12 cellular contexts compared by ENCODE assay signal in genomic region chr3:48896991-48897390, GRCh38. TPM values are rescaled to one million over a fixed set of nuclear protein-coding genes. Genes with fewer than 3 reads are reported as not detected.
DNase-seq lines count a peak whose midpoint lies in the region; ATAC-seq and TF ChIP-seq lines count a peak whose summit lies in the region.
"Had no signal": no experiment of that assay in that cellular context is flagged by ENCODE, and none has a peak within 500 bp of the region (broad histone marks: within the 10 kb centered on the region; RNA-seq: fewer than 3 reads in every experiment).

No MANE protein-coding gene starts in this region.

- peaks cover 5 to 24% (median 19%) of the 10 kb centered on the region in 9 donors for H3K4me1 ChIP-seq in heart right ventricle

- H3K4me3 Mint-ChIP-seq in T-cell (peak overlapping the region; percentile 57 to 92 (median 91)), type B pancreatic cell (peak overlapping the region; percentile 91)

- H3K27me3 Mint-ChIP-seq in T-cell (no peaks in the 10 kb centered on the region), type B pancreatic cell (no peaks in the 10 kb centered on the region)

- TF ChIP-seq CTCF in heart right ventricle (IDR thresholded peaks at IDR 0.05) (no peak), type B pancreatic cell (conservative IDR thresholded peaks at IDR 0.05) (no peak)

- H3K9me3 Mint-ChIP-seq in T-cell: no peaks in the 10 kb centered on the region
- H3K9me3 Mint-ChIP-seq in type B pancreatic cell: no peaks in the 10 kb centered on the region

- POLR2A ChIA-PET in T-cell (lab: Charles Lee): interaction anchor here in 1 of 2 donors (0.6 kb wide), 2 partner anchors 25 to 34 kb away, joined by 3 read pairs; no protein-coding TSS in a partner anchor

- H3K9me3 ChIP-seq in heart right ventricle: no peaks in the 10 kb centered on the region
- H3K9me3 ChIP-seq: suprapubic skin had no signal

- CTCF ChIA-PET in T-cell (lab: Charles Lee): interaction anchor here in 1 of 2 donors (0.5 kb wide), 1 partner anchor 12 kb away, joined by 3 read pairs; no protein-coding TSS in a partner anchor

- peaks cover 0 to 3% (median 0%) of the 10 kb centered on the region in 9 donors for H3K36me3 ChIP-seq in heart right ventricle
- H3K36me3 ChIP-seq: suprapubic skin had no signal

- H3K36me3 Mint-ChIP-seq in T-cell (peaks cover 2% of the 10 kb centered on the region), type B pancreatic cell (no peaks in the 10 kb centered on the region)

- ATAC-seq in heart right ventricle (no peak), left cardiac atrium (no peak), T-cell (replicated peaks in 1 of 4) (no peak), left lobe of liver (peak; percentile 49)

- H3K27ac ChIP-seq in heart right ventricle: peak overlapping the region in 9 of 10 donors; percentile 86 to 95 (median 90)
- H3K27ac ChIP-seq: suprapubic skin had no signal

- WGBS in heart right ventricle, 2 donors: 88 to 91% methylated on average over 1 of the region's 1 CpG

- DNase-seq in heart right ventricle: no peak
- no peak for DNase-seq in left cardiac atrium
- DNase-seq in T-cell: no peak
- peak; percentile 62 for DNase-seq in left lobe of liver (ENCODE audit: low spot score)
- DNase-seq in type B pancreatic cell (ENCODE audit: extremely low spot score, unreplicated experiment): no peak
- DNase-seq in NCI-H1105 treated with DMSO at 0.1 percent for 48 hours (lab: John Stamatoyannopoulos, UW): no peak
- DNase-seq in amygdala (lab: John Stamatoyannopoulos, UW): no peak
- DNase-seq in COR-L47 (lab: John Stamatoyannopoulos, UW): no peak
- DNase-seq: activated CD4-positive, alpha-beta T cell treated with anti-CD3 and anti-CD28 coated beads for 1 hour; foreskin melanocyte; NCI-H1048 had no signal

- H3K27ac Mint-ChIP-seq in T-cell (peak overlapping the region; percentile 86 to 88), type B pancreatic cell (peak overlapping the region; percentile 48)

- intact Hi-C loops in heart right ventricle (cut with DNase I): loop anchor here in 1 of 10 donors (5.0 kb wide), 1 partner anchor 160 kb away; no protein-coding TSS in a partner anchor
- intact Hi-C loops in left cardiac atrium (cut with DNase I): no loop called here

- H3K4me1 Mint-ChIP-seq in T-cell (peaks cover 36 to 50% (median 38%) of the 10 kb centered on the region in 3 donors), type B pancreatic cell (ENCODE audit: unreplicated experiment) (peaks cover 19% of the 10 kb centered on the region)

- peak overlapping the region in 1 of 10 donors; percentile 79 for H3K4me3 ChIP-seq in heart right ventricle

- no peaks in the 10 kb centered on the region for H3K27me3 ChIP-seq in heart right ventricle
- H3K27me3 ChIP-seq: suprapubic skin had no signal

RNA-seq across cellular contexts. Expression of gene SLC25A20, which starts 1.7 kb away (rescaled TPM):
- 100 to 1,000 TPM in 1 of 10 donors, 10 to 100 TPM in 9; 42.5 to 129 (median 82.6) TPM for total RNA-seq in heart right ventricle
- polyA plus RNA-seq in heart right ventricle: 10 to 100 TPM; 36.7 to 45.7 TPM
- total RNA-seq in left cardiac atrium: 10 to 100 TPM; 53.4 to 55.6 TPM
- total RNA-seq in T-cell: 10 to 100 TPM in 4 of 5 donors, 1 to 10 TPM in 1; 9.4 to 18.2 (median 14.7) TPM
- total RNA-seq in left lobe of liver: 84.1 TPM
- total RNA-seq in type B pancreatic cell (ENCODE audit: low replicate concordance): 15.2 and 15.3 TPM in 2 replicates

RNA-seq across cellular contexts. Expression of gene ARIH2, which starts 21.7 kb away (rescaled TPM):
- total RNA-seq in heart right ventricle (100 to 1,000 TPM in 9 of 10 donors, 10 to 100 TPM in 1; 84.0 to 177 (median 147) TPM), left cardiac atrium (100 to 1,000 TPM in 1 of 2 donors, 10 to 100 TPM in 1; 88.0 to 104 TPM), T-cell (100 to 1,000 TPM; 136 to 163 (median 153) TPM), left lobe of liver (41.0 TPM), type B pancreatic cell (ENCODE audit: low replicate concordance) (82.3 and 84.4 TPM in 2 replicates)
- 100 to 1,000 TPM in 1 of 2 donors, 10 to 100 TPM in 1; 41.9 to 104 TPM for polyA plus RNA-seq in heart right ventricle

RNA-seq across cellular contexts. Expression of gene PRKAR2A, which starts 49.3 kb away (rescaled TPM):
- 10 to 100 TPM; 42.8 to 55.7 (median 44.8) TPM for total RNA-seq in heart right ventricle
- polyA plus RNA-seq in heart right ventricle: 10 to 100 TPM; 11.3 to 13.3 TPM
- total RNA-seq in left cardiac atrium: 10 to 100 TPM; 42.5 to 56.8 TPM
- total RNA-seq in T-cell: 10 to 100 TPM; 30.9 to 51.8 (median 49.0) TPM
- total RNA-seq in left lobe of liver: 46.6 TPM
- 40.3 and 44.1 TPM in 2 replicates for total RNA-seq in type B pancreatic cell (ENCODE audit: low replicate concordance)
